ENCODE assay signal across 10 cellular contexts in genomic region chr7:44461387-44461786, GRCh38. TPM values are rescaled to one million over a fixed set of nuclear protein-coding genes. Genes with fewer than 3 reads are reported as not detected.
DNase-seq lines count a peak whose midpoint lies in the region; ATAC-seq and TF ChIP-seq lines count a peak whose summit lies in the region.
"Had no signal": no experiment of that assay in that cellular context is flagged by ENCODE, and none has a peak within 500 bp of the region (broad histone marks: within the 10 kb centered on the region; RNA-seq: fewer than 3 reads in every experiment).

No MANE protein-coding gene starts in this region.

- H4K20me1 ChIP-seq in KMS-11 (ENCODE audit: insufficient read depth), result no peaks in the 10 kb centered on the region

- no peaks in the 10 kb centered on the region for H3K27me3 ChIP-seq in KMS-11 (ENCODE audit: insufficient read depth, low read depth)
- H3K27me3 ChIP-seq: testis had no signal

- peaks cover 4% of the 10 kb centered on the region for H3K9me3 Mint-ChIP-seq in activated T-helper 17 cell treated with anti-CD3 and anti-CD28 coated beads, Interleukin-2, amount 50 U/mL, for 72 hours
- no peaks in the 10 kb centered on the region for H3K9me3 Mint-ChIP-seq in naive B cell

- peaks cover 44% of the 10 kb centered on the region for H3K4me1 ChIP-seq in KMS-11 (ENCODE audit: low read depth, poor library complexity, severe bottlenecking)

- no peak overlapping the region for H3K4me3 ChIP-seq in KMS-11 (IDR thresholded peaks at IDR 0.05; ENCODE audit: insufficient read depth, low read depth, low read length)
- H3K4me3 ChIP-seq: testis had no signal

- peaks cover 21% of the 10 kb centered on the region; the same call in 1 of the 2 replicates for H3K79me2 ChIP-seq in KMS-11 (ENCODE audit: insufficient read depth, low read depth)

- no peaks in the 10 kb centered on the region for H3K36me3 ChIP-seq in KMS-11 (ENCODE audit: insufficient read depth)

- no peak overlapping the region for H2AFZ ChIP-seq in KMS-11 (ENCODE audit: low read depth)

- H3K9ac ChIP-seq in KMS-11, result no peak overlapping the region

- H3K27me3 Mint-ChIP-seq in activated T-helper 17 cell treated with anti-CD3 and anti-CD28 coated beads, Interleukin-2, amount 50 U/mL, for 72 hours, result no peaks in the 10 kb centered on the region
- no peaks in the 10 kb centered on the region for H3K27me3 Mint-ChIP-seq in naive B cell

- peak overlapping the region; percentile 89 for H3K4me3 Mint-ChIP-seq in activated T-helper 17 cell treated with anti-CD3 and anti-CD28 coated beads, Interleukin-2, amount 50 U/mL, for 72 hours
- H3K4me3 Mint-ChIP-seq in naive B cell, result peak overlapping the region in 6 of 8 donors; percentile 48 to 85 (median 68)

- H3K36me3 Mint-ChIP-seq in activated T-helper 17 cell treated with anti-CD3 and anti-CD28 coated beads, Interleukin-2, amount 50 U/mL, for 72 hours (ENCODE audit: low read depth), result peaks cover 73% of the 10 kb centered on the region
- H3K36me3 Mint-ChIP-seq in naive B cell, result peaks cover 10 to 19% of the 10 kb centered on the region in 2 donors

- DNase-seq in GM04503 (ENCODE audit: low read depth), result peak; percentile 24
- DNase-seq in naive B cell, result no peak
- DNase-seq in kidney glomerular epithelial cell (lab: John Stamatoyannopoulos, UW), result no peak
- DNase-seq in activated CD4-positive, CD25-positive, alpha-beta regulatory T cell treated with anti-CD3 and anti-CD28 coated beads, Interleukin-2, amount 50 U/mL, for 72 hours, result no peak
- DNase-seq: NCI-H1092, testis had no signal

- H3K4me1 Mint-ChIP-seq in activated T-helper 17 cell treated with anti-CD3 and anti-CD28 coated beads, Interleukin-2, amount 50 U/mL, for 72 hours, result peaks cover 40% of the 10 kb centered on the region
- H3K4me1 Mint-ChIP-seq in naive B cell, result peaks cover 41 to 71% (median 66%) of the 10 kb centered on the region in 3 donors

- H3K27ac Mint-ChIP-seq in activated T-helper 17 cell treated with anti-CD3 and anti-CD28 coated beads, Interleukin-2, amount 50 U/mL, for 72 hours, result peak overlapping the region; percentile 91
- H3K27ac Mint-ChIP-seq in naive B cell, result peak overlapping the region in 2 of 6 donors; percentile 83 to 88

- no peak for TF ChIP-seq CTCF in KMS-11 (conservative IDR thresholded peaks at IDR 0.05; ENCODE audit: low read depth, low read length)

- H3K4me2 ChIP-seq in KMS-11, result peak overlapping the region; percentile 61; the same call in 1 of the 2 replicates

- no peak overlapping the region for H3K27ac ChIP-seq in KMS-11
- H3K27ac ChIP-seq: testis had no signal

- ATAC-seq in activated T-helper 17 cell treated with anti-CD3 and anti-CD28 coated beads, Interleukin-2, amount 50 U/mL, for 72 hours (replicated peaks), result peak; percentile 88
- ATAC-seq in naive B cell (ENCODE audit: low read depth in 2 of 2) (no peak), GM21447 (IDR thresholded peaks at IDR 0.05; ENCODE audit: unreplicated experiment) (no peak), HG02981 (IDR thresholded peaks at IDR 0.05; ENCODE audit: unreplicated experiment) (no peak)

RNA-seq across cellular contexts. Expression of gene NUDCD3, which starts 29.1 kb away (rescaled TPM):
- total RNA-seq in activated T-helper 17 cell treated with anti-CD3 and anti-CD28 coated beads, Interleukin-2, amount 50 U/mL, for 72 hours, result 100 to 1,000 TPM in 1 of 2 donors, 10 to 100 TPM in 1; 96.4 to 101 TPM
- polyA plus RNA-seq in naive B cell (ENCODE audit: low read depth in 6 of 6), result 10 to 100 TPM; 32.8 to 70.2 (median 64.4) TPM
